Comparison of ENCODE assay signal across 2 cellular contexts in the genomic region with DNA sequence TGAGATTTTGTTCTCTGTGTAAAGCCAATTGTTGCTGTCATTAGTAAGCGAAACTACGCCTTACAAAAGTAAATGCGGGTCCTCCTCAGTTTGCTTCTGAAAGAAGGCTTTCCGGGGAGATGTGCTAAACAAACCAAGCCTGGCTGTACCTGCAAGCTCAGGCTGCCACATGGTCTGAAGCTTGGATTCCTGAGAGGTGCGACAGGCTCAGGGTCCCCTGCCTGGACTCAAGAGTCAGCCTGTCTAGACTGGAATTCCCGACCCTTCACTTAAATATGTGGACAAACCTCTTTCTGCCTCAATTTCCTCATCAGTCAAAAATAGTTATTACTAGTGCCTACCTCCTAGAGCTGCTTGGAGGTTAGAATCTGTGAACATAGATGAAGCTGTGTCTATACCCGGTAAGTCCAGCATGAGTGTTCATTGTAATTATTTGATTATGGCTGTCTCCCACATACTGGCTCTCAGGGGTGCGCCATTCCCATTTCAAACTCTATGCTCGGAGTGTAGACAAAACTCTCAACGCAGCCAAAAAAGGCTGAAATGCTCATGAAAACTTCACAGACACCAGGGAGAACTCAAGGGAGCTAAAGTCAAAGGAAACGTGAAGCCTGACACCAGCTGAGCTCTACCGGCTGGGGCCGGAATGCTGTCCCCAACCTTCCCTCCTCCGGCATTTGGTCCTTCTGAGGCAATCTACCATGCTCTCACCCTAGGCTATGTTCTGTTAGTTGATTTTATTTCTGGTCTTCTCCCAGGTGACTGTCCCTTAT.
TF ChIP-seq lines count a peak whose summit lies in the region.

No MANE protein-coding gene starts in this region.

TF ChIP-seq in WTC11, 78 proteins besides CTCF, POLR2A, EP300 and RAD21 (continues in another document):
- TF ChIP-seq NR3C1 (CRISPR knock-in tag; conservative IDR thresholded peaks at IDR 0.05; ENCODE audit: low read depth) (no peak), SP1 (CRISPR knock-in tag; conservative IDR thresholded peaks at IDR 0.05) (no peak), ZNF219 (CRISPR knock-in tag; IDR thresholded peaks at IDR 0.05; ENCODE audit: borderline replicate concordance) (no peak), RELA (CRISPR knock-in tag; IDR thresholded peaks at IDR 0.05; ENCODE audit: borderline replicate concordance) (no peak), NFE2L1 (CRISPR knock-in tag; IDR thresholded peaks at IDR 0.05) (no peak), HMGA2 (CRISPR knock-in tag; IDR thresholded peaks at IDR 0.05) (no peak), ZNF416 (CRISPR knock-in tag; IDR thresholded peaks at IDR 0.05) (no peak), ARID4B (CRISPR knock-in tag; IDR thresholded peaks at IDR 0.05; ENCODE audit: borderline replicate concordance) (no peak), STAT6 (CRISPR knock-in tag; conservative IDR thresholded peaks at IDR 0.05; ENCODE audit: low read depth) (no peak)
- TF ChIP-seq, protein P1, sequence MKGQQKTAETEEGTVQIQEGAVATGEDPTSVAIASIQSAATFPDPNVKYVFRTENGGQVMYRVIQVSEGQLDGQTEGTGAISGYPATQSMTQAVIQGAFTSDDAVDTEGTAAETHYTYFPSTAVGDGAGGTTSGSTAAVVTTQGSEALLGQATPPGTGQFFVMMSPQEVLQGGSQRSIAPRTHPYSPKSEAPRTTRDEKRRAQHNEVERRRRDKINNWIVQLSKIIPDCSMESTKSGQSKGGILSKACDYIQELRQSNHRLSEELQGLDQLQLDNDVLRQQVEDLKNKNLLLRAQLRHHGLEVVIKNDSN (CRISPR knock-in tag; IDR thresholded peaks at IDR 0.05) = no peak
- TF ChIP-seq, protein P2, sequence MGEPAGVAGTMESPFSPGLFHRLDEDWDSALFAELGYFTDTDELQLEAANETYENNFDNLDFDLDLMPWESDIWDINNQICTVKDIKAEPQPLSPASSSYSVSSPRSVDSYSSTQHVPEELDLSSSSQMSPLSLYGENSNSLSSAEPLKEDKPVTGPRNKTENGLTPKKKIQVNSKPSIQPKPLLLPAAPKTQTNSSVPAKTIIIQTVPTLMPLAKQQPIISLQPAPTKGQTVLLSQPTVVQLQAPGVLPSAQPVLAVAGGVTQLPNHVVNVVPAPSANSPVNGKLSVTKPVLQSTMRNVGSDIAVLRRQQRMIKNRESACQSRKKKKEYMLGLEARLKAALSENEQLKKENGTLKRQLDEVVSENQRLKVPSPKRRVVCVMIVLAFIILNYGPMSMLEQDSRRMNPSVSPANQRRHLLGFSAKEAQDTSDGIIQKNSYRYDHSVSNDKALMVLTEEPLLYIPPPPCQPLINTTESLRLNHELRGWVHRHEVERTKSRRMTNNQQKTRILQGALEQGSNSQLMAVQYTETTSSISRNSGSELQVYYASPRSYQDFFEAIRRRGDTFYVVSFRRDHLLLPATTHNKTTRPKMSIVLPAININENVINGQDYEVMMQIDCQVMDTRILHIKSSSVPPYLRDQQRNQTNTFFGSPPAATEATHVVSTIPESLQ (CRISPR knock-in tag; IDR thresholded peaks at IDR 0.05) = no peak

TF ChIP-seq in HepG2, 621 proteins besides CTCF, POLR2A, EP300 and RAD21 (continues in another document):
- TF ChIP-seq MAZ (IDR thresholded peaks at IDR 0.05; ENCODE audit: borderline replicate concordance, low read depth, low read length) = no peak
- TF ChIP-seq MAZ (CRISPR knock-in tag; IDR thresholded peaks at IDR 0.05; ENCODE audit: low read depth) = 0 out of 2 replicates have a peak, but pooled peaks have one; percentile 24
- TF ChIP-seq ESRRA (CRISPR knock-in tag; IDR thresholded peaks at IDR 0.05; ENCODE audit: low read depth) = 0 out of 2 replicates have a peak, but pooled peaks have one; percentile 12
- peak; percentile 20; the same call in 1 of the 2 replicates for TF ChIP-seq ZNF263 (CRISPR knock-in tag; IDR thresholded peaks at IDR 0.05)
- TF ChIP-seq, protein P3, sequence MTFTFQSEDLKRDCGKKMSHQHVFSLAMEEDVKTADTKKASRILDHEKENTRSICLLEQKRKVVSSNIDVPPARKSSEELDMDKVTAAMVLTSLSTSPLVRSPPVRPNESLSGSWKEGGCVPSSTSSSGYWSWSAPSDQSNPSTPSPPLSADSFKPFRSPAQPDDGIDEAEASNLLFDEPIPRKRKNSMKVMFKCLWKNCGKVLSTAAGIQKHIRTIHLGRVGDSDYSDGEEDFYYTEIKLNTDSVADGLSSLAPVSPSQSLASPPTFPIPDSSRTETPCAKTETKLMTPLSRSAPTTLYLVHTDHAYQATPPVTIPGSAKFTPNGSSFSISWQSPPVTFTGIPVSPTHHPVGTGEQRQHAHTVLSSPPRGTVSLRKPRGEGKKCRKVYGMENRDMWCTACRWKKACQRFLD (CRISPR knock-in tag; IDR thresholded peaks at IDR 0.05; ENCODE audit: borderline replicate concordance) = no peak
- no peak for TF ChIP-seq ZNF614 (CRISPR knock-in tag; IDR thresholded peaks at IDR 0.05; ENCODE audit: borderline replicate concordance)
- peak; percentile 22; the same call in 1 of the 2 replicates for TF ChIP-seq ZNF670 (CRISPR knock-in tag; IDR thresholded peaks at IDR 0.05; ENCODE audit: borderline replicate concordance)
- TF ChIP-seq ZNF235 (CRISPR knock-in tag; IDR thresholded peaks at IDR 0.05; ENCODE audit: borderline replicate concordance) = peak; percentile 46; the same call in 1 of the 2 replicates
- TF ChIP-seq, protein P4, sequence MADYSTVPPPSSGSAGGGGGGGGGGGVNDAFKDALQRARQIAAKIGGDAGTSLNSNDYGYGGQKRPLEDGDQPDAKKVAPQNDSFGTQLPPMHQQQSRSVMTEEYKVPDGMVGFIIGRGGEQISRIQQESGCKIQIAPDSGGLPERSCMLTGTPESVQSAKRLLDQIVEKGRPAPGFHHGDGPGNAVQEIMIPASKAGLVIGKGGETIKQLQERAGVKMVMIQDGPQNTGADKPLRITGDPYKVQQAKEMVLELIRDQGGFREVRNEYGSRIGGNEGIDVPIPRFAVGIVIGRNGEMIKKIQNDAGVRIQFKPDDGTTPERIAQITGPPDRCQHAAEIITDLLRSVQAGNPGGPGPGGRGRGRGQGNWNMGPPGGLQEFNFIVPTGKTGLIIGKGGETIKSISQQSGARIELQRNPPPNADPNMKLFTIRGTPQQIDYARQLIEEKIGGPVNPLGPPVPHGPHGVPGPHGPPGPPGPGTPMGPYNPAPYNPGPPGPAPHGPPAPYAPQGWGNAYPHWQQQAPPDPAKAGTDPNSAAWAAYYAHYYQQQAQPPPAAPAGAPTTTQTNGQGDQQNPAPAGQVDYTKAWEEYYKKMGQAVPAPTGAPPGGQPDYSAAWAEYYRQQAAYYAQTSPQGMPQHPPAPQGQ (CRISPR knock-in tag; IDR thresholded peaks at IDR 0.05; ENCODE audit: borderline replicate concordance) = no peak
- peak; percentile 28; the same call in 1 of the 2 replicates for TF ChIP-seq MXD1 (CRISPR knock-in tag; IDR thresholded peaks at IDR 0.05)
- TF ChIP-seq, protein P5, sequence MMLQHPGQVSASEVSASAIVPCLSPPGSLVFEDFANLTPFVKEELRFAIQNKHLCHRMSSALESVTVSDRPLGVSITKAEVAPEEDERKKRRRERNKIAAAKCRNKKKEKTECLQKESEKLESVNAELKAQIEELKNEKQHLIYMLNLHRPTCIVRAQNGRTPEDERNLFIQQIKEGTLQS (CRISPR knock-in tag; IDR thresholded peaks at IDR 0.05) = no peak
- TF ChIP-seq LBX2 (CRISPR knock-in tag; IDR thresholded peaks at IDR 0.05; ENCODE audit: borderline replicate concordance) = peak; percentile 7; the same call in 1 of the 2 replicates
- TF ChIP-seq ETV5 (CRISPR knock-in tag; IDR thresholded peaks at IDR 0.05; ENCODE audit: borderline replicate concordance) = no peak
- TF ChIP-seq, protein P6, sequence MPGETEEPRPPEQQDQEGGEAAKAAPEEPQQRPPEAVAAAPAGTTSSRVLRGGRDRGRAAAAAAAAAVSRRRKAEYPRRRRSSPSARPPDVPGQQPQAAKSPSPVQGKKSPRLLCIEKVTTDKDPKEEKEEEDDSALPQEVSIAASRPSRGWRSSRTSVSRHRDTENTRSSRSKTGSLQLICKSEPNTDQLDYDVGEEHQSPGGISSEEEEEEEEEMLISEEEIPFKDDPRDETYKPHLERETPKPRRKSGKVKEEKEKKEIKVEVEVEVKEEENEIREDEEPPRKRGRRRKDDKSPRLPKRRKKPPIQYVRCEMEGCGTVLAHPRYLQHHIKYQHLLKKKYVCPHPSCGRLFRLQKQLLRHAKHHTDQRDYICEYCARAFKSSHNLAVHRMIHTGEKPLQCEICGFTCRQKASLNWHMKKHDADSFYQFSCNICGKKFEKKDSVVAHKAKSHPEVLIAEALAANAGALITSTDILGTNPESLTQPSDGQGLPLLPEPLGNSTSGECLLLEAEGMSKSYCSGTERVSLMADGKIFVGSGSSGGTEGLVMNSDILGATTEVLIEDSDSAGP (CRISPR knock-in tag; IDR thresholded peaks at IDR 0.05; ENCODE audit: borderline replicate concordance) = no peak
- no peak for TF ChIP-seq SMARCE1 (IDR thresholded peaks at IDR 0.05; ENCODE audit: borderline replicate concordance)
- TF ChIP-seq MAFK (conservative IDR thresholded peaks at IDR 0.05 in 1 of 2, IDR thresholded peaks at IDR 0.05 in 1 of 2; ENCODE audit: low read length in 2 of 2) = no peak
- no peak for TF ChIP-seq ZFP41 (CRISPR knock-in tag; IDR thresholded peaks at IDR 0.05; ENCODE audit: borderline replicate concordance)
- peak; percentile 17; the same call in 1 of the 2 replicates for TF ChIP-seq KAT7 (CRISPR knock-in tag; IDR thresholded peaks at IDR 0.05; ENCODE audit: borderline replicate concordance)
- TF ChIP-seq FOXM1 (CRISPR knock-in tag; IDR thresholded peaks at IDR 0.05) = no peak
- peak; percentile 15; the same call in 1 of the 2 replicates for TF ChIP-seq ZNF512 (CRISPR knock-in tag; IDR thresholded peaks at IDR 0.05)
- no peak for TF ChIP-seq ARNT (IDR thresholded peaks at IDR 0.05)
- no peak for TF ChIP-seq DBP (CRISPR knock-in tag; IDR thresholded peaks at IDR 0.05; ENCODE audit: not compliant biosample characterization)
- TF ChIP-seq, protein P7, sequence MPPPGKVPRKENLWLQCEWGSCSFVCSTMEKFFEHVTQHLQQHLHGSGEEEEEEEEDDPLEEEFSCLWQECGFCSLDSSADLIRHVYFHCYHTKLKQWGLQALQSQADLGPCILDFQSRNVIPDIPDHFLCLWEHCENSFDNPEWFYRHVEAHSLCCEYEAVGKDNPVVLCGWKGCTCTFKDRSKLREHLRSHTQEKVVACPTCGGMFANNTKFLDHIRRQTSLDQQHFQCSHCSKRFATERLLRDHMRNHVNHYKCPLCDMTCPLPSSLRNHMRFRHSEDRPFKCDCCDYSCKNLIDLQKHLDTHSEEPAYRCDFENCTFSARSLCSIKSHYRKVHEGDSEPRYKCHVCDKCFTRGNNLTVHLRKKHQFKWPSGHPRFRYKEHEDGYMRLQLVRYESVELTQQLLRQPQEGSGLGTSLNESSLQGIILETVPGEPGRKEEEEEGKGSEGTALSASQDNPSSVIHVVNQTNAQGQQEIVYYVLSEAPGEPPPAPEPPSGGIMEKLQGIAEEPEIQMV (CRISPR knock-in tag; IDR thresholded peaks at IDR 0.05; ENCODE audit: low read depth) = no peak
- no peak for TF ChIP-seq ZNF432 (CRISPR knock-in tag; IDR thresholded peaks at IDR 0.05; ENCODE audit: borderline replicate concordance)
- peak; percentile 30 for TF ChIP-seq KDM6A (CRISPR knock-in tag; IDR thresholded peaks at IDR 0.05; ENCODE audit: low read depth)
- TF ChIP-seq DNMT1 (CRISPR knock-in tag; IDR thresholded peaks at IDR 0.05) = no peak
- TF ChIP-seq ZNF333 (CRISPR knock-in tag; IDR thresholded peaks at IDR 0.05; ENCODE audit: borderline replicate concordance) = peak; percentile 28; the same call in 1 of the 2 replicates
- TF ChIP-seq RXRA (CRISPR knock-in tag; IDR thresholded peaks at IDR 0.05) = no peak
- 0 out of 2 replicates have a peak, but pooled peaks have one; percentile 72 for TF ChIP-seq ZNF724P (CRISPR knock-in tag; IDR thresholded peaks at IDR 0.05; ENCODE audit: borderline replicate concordance)
- no peak for TF ChIP-seq PPARG (CRISPR knock-in tag; conservative IDR thresholded peaks at IDR 0.05)
- TF ChIP-seq SNAPC2 (CRISPR knock-in tag; IDR thresholded peaks at IDR 0.05) = 0 out of 2 replicates have a peak, but pooled peaks have one; percentile 62
- peak; percentile 5; the same call in 1 of the 2 replicates for TF ChIP-seq ZC3H4 (CRISPR knock-in tag; IDR thresholded peaks at IDR 0.05; ENCODE audit: borderline replicate concordance)
- TF ChIP-seq ZNF569 (CRISPR knock-in tag; IDR thresholded peaks at IDR 0.05; ENCODE audit: borderline replicate concordance) = no peak
- TF ChIP-seq ZNF251 (CRISPR knock-in tag; IDR thresholded peaks at IDR 0.05) = no peak
- 0 out of 2 replicates have a peak, but pooled peaks have one; percentile 0 for TF ChIP-seq ZNF224 (CRISPR knock-in tag; IDR thresholded peaks at IDR 0.05)
- peak; percentile 40; the same call in 1 of the 2 replicates for TF ChIP-seq HDAC2 (CRISPR knock-in tag; IDR thresholded peaks at IDR 0.05)
- TF ChIP-seq IRX3 (CRISPR knock-in tag; IDR thresholded peaks at IDR 0.05; ENCODE audit: borderline replicate concordance, low read depth) = no peak
- TF ChIP-seq RFX5 (IDR thresholded peaks at IDR 0.05; ENCODE audit: low read depth, low read length) = no peak
- no peak for TF ChIP-seq ZNF784 (CRISPR knock-in tag; IDR thresholded peaks at IDR 0.05; ENCODE audit: borderline replicate concordance)
- TF ChIP-seq FOXC1 (CRISPR knock-in tag; IDR thresholded peaks at IDR 0.05; ENCODE audit: borderline replicate concordance) = no peak
- no peak for TF ChIP-seq MED13 (CRISPR knock-in tag; IDR thresholded peaks at IDR 0.05)
